13 cellular contexts compared by ENCODE assay signal in the genomic region with DNA sequence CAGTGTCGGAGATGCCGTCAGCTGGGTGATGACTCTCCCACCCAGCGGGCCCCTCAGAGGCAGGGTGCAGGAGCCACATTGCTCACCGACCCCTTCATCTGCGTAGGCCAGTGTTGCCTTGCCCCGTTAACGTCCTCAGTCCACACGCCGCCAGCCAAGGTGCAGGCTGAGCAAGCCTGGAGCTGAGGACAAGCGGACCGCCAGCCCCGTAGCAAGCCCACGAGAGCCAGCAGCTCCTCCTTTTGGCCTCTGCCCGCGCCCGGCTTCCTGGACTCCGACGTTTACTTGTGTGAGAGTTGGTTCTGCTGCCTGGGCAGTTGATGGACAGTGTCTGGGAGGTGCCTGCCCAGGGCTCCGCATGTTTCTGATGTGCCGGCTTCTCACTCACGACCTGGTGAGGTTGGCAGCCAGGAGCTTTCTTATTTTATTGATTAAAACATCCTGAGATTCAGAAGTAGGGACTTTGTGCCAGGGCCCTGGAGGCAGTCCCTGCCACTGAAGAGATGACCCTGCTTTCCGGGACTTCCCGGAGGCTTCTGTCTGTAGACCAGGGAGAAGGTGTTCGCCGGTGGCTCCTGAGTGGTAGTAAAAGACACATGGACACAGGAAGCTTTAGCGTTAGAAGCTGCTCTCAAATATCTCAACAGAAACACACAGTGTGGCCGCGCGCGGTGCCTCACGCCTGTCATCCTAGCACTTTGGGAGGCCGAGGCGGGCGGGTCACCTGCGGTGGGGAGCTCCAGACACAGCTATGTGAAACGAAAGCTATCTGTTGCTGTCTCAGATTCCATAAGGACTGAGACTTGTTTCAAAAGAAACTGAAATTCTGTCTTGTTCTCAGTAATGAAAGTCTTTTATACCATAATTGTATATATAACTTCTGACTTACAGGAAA. TPM values are rescaled to one million over a fixed set of nuclear protein-coding genes. Genes with fewer than 3 reads are reported as not detected.
DNase-seq lines count a peak whose midpoint lies in the region; ATAC-seq and TF ChIP-seq lines count a peak whose summit lies in the region.
"Had no signal": no experiment of that assay in that cellular context is flagged by ENCODE, and none has a peak within 500 bp of the region (broad histone marks: within the 10 kb centered on the region; RNA-seq: fewer than 3 reads in every experiment).

No MANE protein-coding gene starts in this region.

- H3K36me3 ChIP-seq in adipocyte (ENCODE audit: control insufficient read depth, insufficient read depth, low read length, severe bottlenecking) = peaks cover 7% of the 10 kb centered on the region

- H3K9me3 Mint-ChIP-seq in stimulated activated naive CD8-positive, alpha-beta T cell treated with anti-CD3 and anti-CD28 coated beads, Interleukin-15, Interleukin-2, amounts not matched to agents 100 ng/mL and 50 ng/mL, for 24 hours = no peaks in the 10 kb centered on the region
- H3K9me3 Mint-ChIP-seq in type B pancreatic cell = no peaks in the 10 kb centered on the region

- H3K27me3 Mint-ChIP-seq in stimulated activated naive CD8-positive, alpha-beta T cell treated with anti-CD3 and anti-CD28 coated beads, Interleukin-15, Interleukin-2, amounts not matched to agents 100 ng/mL and 50 ng/mL, for 24 hours = no peaks in the 10 kb centered on the region
- H3K27me3 Mint-ChIP-seq in type B pancreatic cell = peaks cover 4% of the 10 kb centered on the region

- H3K4me3 ChIP-seq in adipocyte (ENCODE audit: low read length) = no peak overlapping the region
- H3K4me3 ChIP-seq: MG63, mucosa of descending colon had no signal

- H3K36me3 Mint-ChIP-seq in stimulated activated naive CD8-positive, alpha-beta T cell treated with anti-CD3 and anti-CD28 coated beads, Interleukin-15, Interleukin-2, amounts not matched to agents 100 ng/mL and 50 ng/mL, for 24 hours (ENCODE audit: low read depth) = peaks cover 36% of the 10 kb centered on the region
- H3K36me3 Mint-ChIP-seq in type B pancreatic cell = peaks cover 3% of the 10 kb centered on the region

- H3K27ac Mint-ChIP-seq in stimulated activated naive CD8-positive, alpha-beta T cell treated with anti-CD3 and anti-CD28 coated beads, Interleukin-15, Interleukin-2, amounts not matched to agents 100 ng/mL and 50 ng/mL, for 24 hours = peak overlapping the region; percentile 59
- H3K27ac Mint-ChIP-seq in type B pancreatic cell = peak overlapping the region; percentile 88

- H3K4me1 ChIP-seq in adipocyte (ENCODE audit: control insufficient read depth, insufficient read depth, low read length) = peaks cover 85% of the 10 kb centered on the region

- peaks cover 85% of the 10 kb centered on the region for H3K4me1 Mint-ChIP-seq in stimulated activated naive CD8-positive, alpha-beta T cell treated with anti-CD3 and anti-CD28 coated beads, Interleukin-15, Interleukin-2, amounts not matched to agents 100 ng/mL and 50 ng/mL, for 24 hours (ENCODE audit: low read depth)
- peaks cover 47% of the 10 kb centered on the region for H3K4me1 Mint-ChIP-seq in type B pancreatic cell (ENCODE audit: unreplicated experiment)

- no peaks in the 10 kb centered on the region for H3K27me3 ChIP-seq in adipocyte (replicated peaks; ENCODE audit: control insufficient read depth, insufficient read depth, low read length)
- H3K27me3 ChIP-seq: MG63 had no signal

- no peaks in the 10 kb centered on the region for H3K9me3 ChIP-seq in adipocyte (ENCODE audit: control insufficient read depth, low read length)
- H3K9me3 ChIP-seq: MG63, mucosa of descending colon had no signal

- TF ChIP-seq CTCF in type B pancreatic cell (conservative IDR thresholded peaks at IDR 0.05) = no peak

- ATAC-seq in stimulated activated naive CD8-positive, alpha-beta T cell treated with anti-CD3 and anti-CD28 coated beads, Interleukin-15, Interleukin-2, amounts not matched to agents 100 U/mL and 50 U/mL, for 24 hours = no peak
- ATAC-seq: mucosa of descending colon had no signal

- H3K4me3 Mint-ChIP-seq in stimulated activated naive CD8-positive, alpha-beta T cell treated with anti-CD3 and anti-CD28 coated beads, Interleukin-15, Interleukin-2, amounts not matched to agents 100 ng/mL and 50 ng/mL, for 24 hours = no peak overlapping the region
- peak overlapping the region; percentile 25 for H3K4me3 Mint-ChIP-seq in type B pancreatic cell

- DNase-seq in stimulated activated naive CD8-positive, alpha-beta T cell treated with anti-CD3 and anti-CD28 coated beads, Interleukin-15, Interleukin-2, amounts not matched to agents 100 U/mL and 50 U/mL, for 24 hours = no peak
- DNase-seq in adipocyte (ENCODE audit: low read depth) (no peak), mucosa of gallbladder (ENCODE audit: low spot score) (peak; percentile 71), type B pancreatic cell (ENCODE audit: extremely low spot score, unreplicated experiment) (no peak), HuH-7 (ENCODE audit: low spot score) (no peak), NOMO-1 (lab: John Stamatoyannopoulos, UW; ENCODE audit: unreplicated experiment in 2 of 2) (no peak), pons (ENCODE audit: low spot score) (no peak)
- DNase-seq: activated CD4-positive, CD25-positive, alpha-beta regulatory T cell; amniotic stem cell; MG63; NCI-H226 had no signal

- peak overlapping the region; percentile 16 for H3K9ac ChIP-seq in adipocyte (ENCODE audit: low read length)

RNA-seq across cellular contexts. Expression of gene DAZAP1, which starts 5.9 kb away (rescaled TPM):
- total RNA-seq in mucosa of gallbladder = 77.7 TPM
- 124 and 141 TPM in 2 replicates for total RNA-seq in type B pancreatic cell (ENCODE audit: low replicate concordance)

RNA-seq across cellular contexts. Expression of gene GAMT, which starts 11.9 kb away (rescaled TPM):
- 27.9 TPM for total RNA-seq in mucosa of gallbladder
- total RNA-seq in type B pancreatic cell (ENCODE audit: low replicate concordance) = 33.7 and 37.9 TPM in 2 replicates

RNA-seq across cellular contexts. Expression of gene RPS15, which starts 25.0 kb away (rescaled TPM):
- total RNA-seq in mucosa of gallbladder = 877 TPM
- 1,251 and 1,344 TPM in 2 replicates for total RNA-seq in type B pancreatic cell (ENCODE audit: low replicate concordance)

RNA-seq across cellular contexts. Expression of gene NDUFS7, which starts 29.5 kb away (rescaled TPM):
- total RNA-seq in mucosa of gallbladder (121 TPM), type B pancreatic cell (ENCODE audit: low replicate concordance) (83.3 and 98.3 TPM in 2 replicates)

RNA-seq across cellular contexts. Expression of gene APC2, which starts 36.7 kb away (rescaled TPM):
- 0.43 TPM for total RNA-seq in mucosa of gallbladder
- 1.2 and 9.2 TPM in 2 replicates for total RNA-seq in type B pancreatic cell (ENCODE audit: low replicate concordance)
